In genomic region chr15:40274350-40275274, GRCh38 we compare ENCODE assay signal across 1 cellular context.
TF ChIP-seq lines count a peak whose summit lies in the region.

No MANE protein-coding gene starts in this region.

TF ChIP-seq in IMR-90, 13 proteins besides CTCF, POLR2A, EP300 and RAD21:
- TF ChIP-seq NFE2L2 (IDR thresholded peaks at IDR 0.05; ENCODE audit: low read depth, low read length), result no peak
- TF ChIP-seq RFX5 (IDR thresholded peaks at IDR 0.05; ENCODE audit: low read depth, low read length), result no peak
- TF ChIP-seq MAZ (IDR thresholded peaks at IDR 0.05; ENCODE audit: borderline replicate concordance, low read depth, low read length), result peak; percentile 89
- peak; percentile 14; the same call in 1 of the 2 replicates for TF ChIP-seq MAFK (IDR thresholded peaks at IDR 0.05; ENCODE audit: low read depth, low read length)
- TF ChIP-seq SMC3 (IDR thresholded peaks at IDR 0.05; ENCODE audit: low read depth, low read length), result peak; percentile 100
- TF ChIP-seq RCOR1 (IDR thresholded peaks at IDR 0.05; ENCODE audit: insufficient replicate concordance, low read length), result no peak
